In the genomic region with DNA sequence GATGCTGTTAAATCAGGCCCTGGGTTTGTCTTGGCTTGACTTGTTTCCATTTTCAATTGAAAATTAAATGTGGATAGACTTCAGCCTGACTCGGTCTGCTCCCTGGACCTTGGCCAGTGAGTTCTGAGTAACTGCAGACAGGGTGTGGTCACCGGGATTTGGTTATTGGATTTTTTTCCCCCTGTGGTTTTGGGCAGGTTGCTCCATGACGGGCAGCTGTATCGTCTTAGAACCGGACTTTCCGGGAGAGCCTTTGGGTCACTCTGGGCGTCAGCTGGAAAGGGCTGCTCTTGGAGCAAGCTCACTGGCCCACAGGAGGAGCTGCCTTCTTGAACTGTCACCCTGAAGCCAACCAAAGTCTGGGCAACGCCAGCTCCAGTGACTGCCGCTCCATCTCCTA, we compare ENCODE assay signal across 1 cellular context.
TF ChIP-seq lines count a peak whose summit lies in the region.

No MANE protein-coding gene starts in this region.

TF ChIP-seq in IMR-90, 13 proteins besides CTCF, POLR2A, EP300 and RAD21:
- TF ChIP-seq SMC3 (IDR thresholded peaks at IDR 0.05; ENCODE audit: low read depth, low read length) (no peak), RFX5 (IDR thresholded peaks at IDR 0.05; ENCODE audit: low read depth, low read length) (no peak), NFE2L2 (IDR thresholded peaks at IDR 0.05; ENCODE audit: low read depth, low read length) (no peak), BHLHE40 (IDR thresholded peaks at IDR 0.05; ENCODE audit: low read depth, low read length) (no peak), MAFK (IDR thresholded peaks at IDR 0.05; ENCODE audit: low read depth, low read length) (no peak), MXI1 (IDR thresholded peaks at IDR 0.05; ENCODE audit: borderline replicate concordance, low read depth, low read length) (no peak), CEBPB (IDR thresholded peaks at IDR 0.05; ENCODE audit: low read depth, low read length) (no peak), MAZ (IDR thresholded peaks at IDR 0.05; ENCODE audit: borderline replicate concordance, low read depth, low read length) (no peak), FOS (IDR thresholded peaks at IDR 0.05; ENCODE audit: low read depth, low read length) (no peak; the same call in 1 of the 2 replicates), CHD1 (IDR thresholded peaks at IDR 0.05; ENCODE audit: low read depth, low read length) (no peak), RCOR1 (IDR thresholded peaks at IDR 0.05; ENCODE audit: insufficient replicate concordance, low read length) (no peak)
- TF ChIP-seq, protein P1, sequence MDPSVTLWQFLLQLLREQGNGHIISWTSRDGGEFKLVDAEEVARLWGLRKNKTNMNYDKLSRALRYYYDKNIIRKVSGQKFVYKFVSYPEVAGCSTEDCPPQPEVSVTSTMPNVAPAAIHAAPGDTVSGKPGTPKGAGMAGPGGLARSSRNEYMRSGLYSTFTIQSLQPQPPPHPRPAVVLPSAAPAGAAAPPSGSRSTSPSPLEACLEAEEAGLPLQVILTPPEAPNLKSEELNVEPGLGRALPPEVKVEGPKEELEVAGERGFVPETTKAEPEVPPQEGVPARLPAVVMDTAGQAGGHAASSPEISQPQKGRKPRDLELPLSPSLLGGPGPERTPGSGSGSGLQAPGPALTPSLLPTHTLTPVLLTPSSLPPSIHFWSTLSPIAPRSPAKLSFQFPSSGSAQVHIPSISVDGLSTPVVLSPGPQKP (IDR thresholded peaks at IDR 0.05; ENCODE audit: borderline replicate concordance, low read depth, low read length) = no peak
- TF ChIP-seq, protein P2, sequence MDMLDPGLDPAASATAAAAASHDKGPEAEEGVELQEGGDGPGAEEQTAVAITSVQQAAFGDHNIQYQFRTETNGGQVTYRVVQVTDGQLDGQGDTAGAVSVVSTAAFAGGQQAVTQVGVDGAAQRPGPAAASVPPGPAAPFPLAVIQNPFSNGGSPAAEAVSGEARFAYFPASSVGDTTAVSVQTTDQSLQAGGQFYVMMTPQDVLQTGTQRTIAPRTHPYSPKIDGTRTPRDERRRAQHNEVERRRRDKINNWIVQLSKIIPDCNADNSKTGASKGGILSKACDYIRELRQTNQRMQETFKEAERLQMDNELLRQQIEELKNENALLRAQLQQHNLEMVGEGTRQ (IDR thresholded peaks at IDR 0.05; ENCODE audit: low read depth, low read length) = no peak
